1 cellular context compared by ENCODE assay signal in genomic region chr1:18913065-18913502, GRCh38.
A peak's percentile ranks its signal among the peaks of the same experiment; 100 is the strongest.
TF ChIP-seq lines count a peak whose summit lies in the region.

No MANE protein-coding gene starts in this region.

TF ChIP-seq in HepG2, 621 proteins besides CTCF, POLR2A, EP300 and RAD21 (continued from another document and continues in another):
- TF ChIP-seq ZFP36L1 (CRISPR knock-in tag; IDR thresholded peaks at IDR 0.05) (no peak), SKIL (CRISPR knock-in tag; IDR thresholded peaks at IDR 0.05; ENCODE audit: borderline replicate concordance) (no peak), TFDP2 (CRISPR knock-in tag; IDR thresholded peaks at IDR 0.05) (no peak), TRIM22 (IDR thresholded peaks at IDR 0.05) (no peak), NFE2 (CRISPR knock-in tag; IDR thresholded peaks at IDR 0.05) (no peak), PRDM10 (CRISPR knock-in tag; IDR thresholded peaks at IDR 0.05; ENCODE audit: low read depth) (0 out of 2 replicates have a peak, but pooled peaks have one; percentile 50), ZNF468 (CRISPR knock-in tag; IDR thresholded peaks at IDR 0.05) (no peak), KDM5B (CRISPR knock-in tag; IDR thresholded peaks at IDR 0.05; ENCODE audit: borderline replicate concordance) (peak; percentile 86; the same call in 1 of the 2 replicates), MLLT10 (CRISPR knock-in tag; IDR thresholded peaks at IDR 0.05) (no peak), ZNF709 (CRISPR knock-in tag; IDR thresholded peaks at IDR 0.05) (no peak), FOSL1 (CRISPR knock-in tag; IDR thresholded peaks at IDR 0.05; ENCODE audit: borderline replicate concordance) (no peak), RXRA (CRISPR knock-in tag; IDR thresholded peaks at IDR 0.05) (0 out of 2 replicates have a peak, but pooled peaks have one; percentile 13), ZNF776 (CRISPR knock-in tag; IDR thresholded peaks at IDR 0.05) (0 out of 2 replicates have a peak, but pooled peaks have one; percentile 43), ZNF589 (CRISPR knock-in tag; conservative IDR thresholded peaks at IDR 0.05) (no peak), ZNF562 (CRISPR knock-in tag; IDR thresholded peaks at IDR 0.05; ENCODE audit: borderline replicate concordance) (no peak), ZNF432 (CRISPR knock-in tag; IDR thresholded peaks at IDR 0.05; ENCODE audit: borderline replicate concordance) (no peak), ZNF205 (CRISPR knock-in tag; IDR thresholded peaks at IDR 0.05) (no peak), POGZ (CRISPR knock-in tag; IDR thresholded peaks at IDR 0.05) (no peak), ISL2 (CRISPR knock-in tag; IDR thresholded peaks at IDR 0.05) (peak; percentile 55), ZNF138 (CRISPR knock-in tag; IDR thresholded peaks at IDR 0.05; ENCODE audit: low read depth) (no peak), TERF1 (CRISPR knock-in tag; IDR thresholded peaks at IDR 0.05) (no peak), YEATS2 (CRISPR knock-in tag; IDR thresholded peaks at IDR 0.05; ENCODE audit: borderline replicate concordance) (peak; percentile 28; the same call in 1 of the 2 replicates), CCDC6 (CRISPR knock-in tag; IDR thresholded peaks at IDR 0.05) (no peak; the same call in 1 of the 2 replicates), RORA (CRISPR knock-in tag; IDR thresholded peaks at IDR 0.05) (no peak), UBTF (CRISPR knock-in tag; IDR thresholded peaks at IDR 0.05) (no peak), ZBTB14 (CRISPR knock-in tag; IDR thresholded peaks at IDR 0.05) (no peak), CBX1 (IDR thresholded peaks at IDR 0.05; ENCODE audit: low read depth) (no peak), BRD4 (CRISPR knock-in tag; IDR thresholded peaks at IDR 0.05) (no peak), ZNF143 (CRISPR knock-in tag; IDR thresholded peaks at IDR 0.05) (no peak), ZNF569 (CRISPR knock-in tag; IDR thresholded peaks at IDR 0.05; ENCODE audit: borderline replicate concordance) (no peak), SP1 (IDR thresholded peaks at IDR 0.05) (no peak), SP1 (CRISPR knock-in tag; IDR thresholded peaks at IDR 0.05) (no peak), ZFP91 (CRISPR knock-in tag; IDR thresholded peaks at IDR 0.05; ENCODE audit: borderline replicate concordance) (peak; percentile 70; the same call in 1 of the 2 replicates), NCOA1 (CRISPR knock-in tag; IDR thresholded peaks at IDR 0.05) (no peak), KLF16 (CRISPR knock-in tag; IDR thresholded peaks at IDR 0.05) (peak in 1 of 2 experiments; percentile 30; a peak in 1 of 4 replicates), TEAD2 (CRISPR knock-in tag; IDR thresholded peaks at IDR 0.05) (no peak), ARNT (IDR thresholded peaks at IDR 0.05) (no peak), GZF1 (CRISPR knock-in tag; IDR thresholded peaks at IDR 0.05) (no peak), ZMYM4 (CRISPR knock-in tag; IDR thresholded peaks at IDR 0.05) (peak; percentile 31; the same call in 1 of the 2 replicates), HMGA1 (CRISPR knock-in tag; conservative IDR thresholded peaks at IDR 0.05) (no peak), ZNF292 (CRISPR knock-in tag; IDR thresholded peaks at IDR 0.05; ENCODE audit: borderline replicate concordance, low read depth) (no peak), KLF6 (CRISPR knock-in tag; IDR thresholded peaks at IDR 0.05) (no peak), ZXDC (CRISPR knock-in tag; IDR thresholded peaks at IDR 0.05) (no peak), ZNF256 (CRISPR knock-in tag; conservative IDR thresholded peaks at IDR 0.05) (no peak), TOPORS (CRISPR knock-in tag; IDR thresholded peaks at IDR 0.05) (no peak), ZNF616 (CRISPR knock-in tag; IDR thresholded peaks at IDR 0.05; ENCODE audit: low read depth) (no peak), REL (CRISPR knock-in tag; conservative IDR thresholded peaks at IDR 0.05) (no peak), GLMP (CRISPR knock-in tag; IDR thresholded peaks at IDR 0.05; ENCODE audit: borderline replicate concordance) (no peak), SP4 (CRISPR knock-in tag; IDR thresholded peaks at IDR 0.05) (no peak; the same call in 1 of the 2 replicates)
